ENCODE assay signal across 14 cellular contexts in genomic region chr5:67292201-67292940, GRCh38.
DNase-seq lines count a peak whose midpoint lies in the region; ATAC-seq and TF ChIP-seq lines count a peak whose summit lies in the region.
"Had no signal": no experiment of that assay in that cellular context is flagged by ENCODE, and none has a peak within 500 bp of the region (broad histone marks: within the 10 kb centered on the region; RNA-seq: fewer than 3 reads in every experiment).

No MANE protein-coding gene starts in this region.

- H3K9me3 Mint-ChIP-seq in osteocyte (ENCODE audit: unreplicated experiment) = no peaks in the 10 kb centered on the region
- no peaks in the 10 kb centered on the region for H3K9me3 Mint-ChIP-seq in activated CD4-positive, alpha-beta memory T cell treated with anti-CD3 and anti-CD28 coated beads for 36 hours
- H3K9me3 Mint-ChIP-seq: CD8-positive, alpha-beta T cell had no signal

- H3K36me3 ChIP-seq in gastroesophageal sphincter (no peaks in the 10 kb centered on the region), transverse colon (no peaks in the 10 kb centered on the region)

- ATAC-seq in gastroesophageal sphincter = no peak
- ATAC-seq in HG02840 (IDR thresholded peaks at IDR 0.05; ENCODE audit: low FRiP score, unreplicated experiment) = no peak
- ATAC-seq: CD8-positive, alpha-beta T cell had no signal

- peaks cover 31 to 73% (median 45%) of the 10 kb centered on the region in 3 donors for H3K4me1 ChIP-seq in gastroesophageal sphincter
- peaks cover 0 to 40% (median 19%) of the 10 kb centered on the region in 4 donors for H3K4me1 ChIP-seq in transverse colon

- H3K4me3 Mint-ChIP-seq in osteocyte (ENCODE audit: unreplicated experiment) = no peak overlapping the region
- H3K4me3 Mint-ChIP-seq in activated CD4-positive, alpha-beta memory T cell treated with anti-CD3 and anti-CD28 coated beads for 36 hours = no peak overlapping the region
- H3K4me3 Mint-ChIP-seq: CD8-positive, alpha-beta T cell had no signal

- H3K4me3 ChIP-seq in gastroesophageal sphincter (no peak overlapping the region), transverse colon (no peak overlapping the region), foreskin fibroblast (ENCODE audit: low read depth in 1 of 2, low read length in 2 of 2) (no peak overlapping the region)

- intact Hi-C loops in transverse colon (cut with DNase I; ENCODE audit: low total_unique reads) = no loop called here
- intact Hi-C loops in activated CD4-positive, alpha-beta memory T cell treated with anti-CD3 and anti-CD28 coated beads for 36 hours (cut with micrococcal nuclease) = no loop called here

- no peaks in the 10 kb centered on the region for H3K27me3 ChIP-seq in gastroesophageal sphincter
- no peaks in the 10 kb centered on the region for H3K27me3 ChIP-seq in transverse colon

- H3K9me3 ChIP-seq in gastroesophageal sphincter (no peaks in the 10 kb centered on the region), transverse colon (no peaks in the 10 kb centered on the region)

- no peak for TF ChIP-seq CTCF in gastroesophageal sphincter (IDR thresholded peaks at IDR 0.05)
- TF ChIP-seq CTCF in osteocyte (IDR thresholded peaks at IDR 0.05) = no peak
- no peak for TF ChIP-seq CTCF in transverse colon (IDR thresholded peaks at IDR 0.05)
- no peak for TF ChIP-seq CTCF in foreskin fibroblast (IDR thresholded peaks at IDR 0.05; ENCODE audit: low read depth, low read length)

- WGBS in gastroesophageal sphincter (ENCODE audit: low coverage in 1 of 2), 2 donors = 82 to 88% methylated on average over 3 to 4 of the region's 4 CpGs
- WGBS in transverse colon (ENCODE audit: low coverage in 1 of 2), 2 donors = 86 to 88% methylated on average over 4 of the region's 4 CpGs

- TF ChIP-seq EP300 in gastroesophageal sphincter (IDR thresholded peaks at IDR 0.05) (no peak), transverse colon (IDR thresholded peaks at IDR 0.05; ENCODE audit: low read depth) (no peak)

- CTCF ChIA-PET in activated CD4-positive, alpha-beta memory T cell treated with anti-CD3 and anti-CD28 coated beads for 36 hours (lab: Charles Lee) = interaction anchor here (1.6 kb wide), 1 partner anchor 46 kb away, joined by 4 read pairs; no protein-coding TSS in a partner anchor

- in situ Hi-C loops in transverse colon (cut with MboI; ENCODE audit: low pct_ligation_motif_present in 1 of 4, low pct_unique_long_range_greater_than_20kb in 1 of 4, low sequenced_read_pairs in 3 of 4) = no loop called here

- POLR2A ChIA-PET in activated CD4-positive, alpha-beta memory T cell treated with anti-CD3 and anti-CD28 coated beads for 36 hours (lab: Charles Lee) = no interaction called here

- peaks cover 50% of the 10 kb centered on the region for H3K4me1 Mint-ChIP-seq in osteocyte (ENCODE audit: unreplicated experiment)
- no peaks in the 10 kb centered on the region for H3K4me1 Mint-ChIP-seq in activated CD4-positive, alpha-beta memory T cell treated with anti-CD3 and anti-CD28 coated beads for 36 hours (ENCODE audit: low read depth)

- H3K27me3 Mint-ChIP-seq in osteocyte (ENCODE audit: unreplicated experiment) = no peaks in the 10 kb centered on the region
- H3K27me3 Mint-ChIP-seq in activated CD4-positive, alpha-beta memory T cell treated with anti-CD3 and anti-CD28 coated beads for 36 hours = peaks cover 2% of the 10 kb centered on the region

- H3K36me3 Mint-ChIP-seq in osteocyte (ENCODE audit: unreplicated experiment) = no peaks in the 10 kb centered on the region
- H3K36me3 Mint-ChIP-seq in activated CD4-positive, alpha-beta memory T cell treated with anti-CD3 and anti-CD28 coated beads for 36 hours = no peaks in the 10 kb centered on the region
- H3K36me3 Mint-ChIP-seq: CD8-positive, alpha-beta T cell had no signal

- TF ChIP-seq POLR2A in gastroesophageal sphincter (IDR thresholded peaks at IDR 0.05) = no peak
- no peak for TF ChIP-seq POLR2A in transverse colon (IDR thresholded peaks at IDR 0.05)

- peak overlapping the region; percentile 97 for H3K27ac ChIP-seq in angular gyrus (ENCODE audit: low read depth, low read length)
- H3K27ac ChIP-seq in gastroesophageal sphincter = peak overlapping the region; percentile 68 to 79 (median 76)
- H3K27ac ChIP-seq in transverse colon = peak overlapping the region; percentile 19 to 82 (median 66)

- DNase-seq in osteocyte (ENCODE audit: extremely low spot score, unreplicated experiment) = no peak
- DNase-seq in transverse colon = no peak
- no peak for DNase-seq in activated CD4-positive, alpha-beta memory T cell treated with anti-CD3 and anti-CD28 coated beads for 36 hours
- DNase-seq in foreskin fibroblast = no peak
- DNase-seq in SHP77 treated with DMSO at 0.1 percent for 48 hours (lab: John Stamatoyannopoulos, UW) = no peak
- DNase-seq: CD8-positive, alpha-beta T cell; KBM-7; MM.1S; NCI-H1105; NCI-H187; NCI-H446 had no signal

- H3K27ac Mint-ChIP-seq in osteocyte (ENCODE audit: unreplicated experiment) = peak overlapping the region; percentile 60
- H3K27ac Mint-ChIP-seq in activated CD4-positive, alpha-beta memory T cell treated with anti-CD3 and anti-CD28 coated beads for 36 hours = no peak overlapping the region
- H3K27ac Mint-ChIP-seq: CD8-positive, alpha-beta T cell had no signal
